ENCODE assay signal across 2 cellular contexts in genomic region chr2:132374551-132374950, GRCh38.
A peak's percentile ranks its signal among the peaks of the same experiment; 100 is the strongest.
TF ChIP-seq lines count a peak whose summit lies in the region.

No MANE protein-coding gene starts in this region.

TF ChIP-seq in endothelial cell of umbilical vein, 7 proteins besides CTCF, POLR2A, EP300 and RAD21:
- TF ChIP-seq FOS (IDR thresholded peaks at IDR 0.05; ENCODE audit: borderline replicate concordance, insufficient read depth, low read length) (peak; percentile 9), GATA2 (IDR thresholded peaks at IDR 0.05; ENCODE audit: insufficient read depth, insufficient read length, low read depth, low read length) (no peak)

TF ChIP-seq in HepG2, 621 proteins besides CTCF, POLR2A, EP300 and RAD21:
- TF ChIP-seq TAF1 (CRISPR knock-in tag; IDR thresholded peaks at IDR 0.05) (no peak), RARG (CRISPR knock-in tag; IDR thresholded peaks at IDR 0.05; ENCODE audit: low read depth) (no peak), ZNF543 (CRISPR knock-in tag; IDR thresholded peaks at IDR 0.05) (no peak), ZFP37 (CRISPR knock-in tag; IDR thresholded peaks at IDR 0.05; ENCODE audit: borderline replicate concordance) (no peak), JUND (CRISPR knock-in tag; IDR thresholded peaks at IDR 0.05) (no peak), TBX3 (IDR thresholded peaks at IDR 0.05; ENCODE audit: borderline replicate concordance) (no peak), ZFP1 (CRISPR knock-in tag; IDR thresholded peaks at IDR 0.05) (no peak), ZNF446 (CRISPR knock-in tag; IDR thresholded peaks at IDR 0.05) (no peak), U2AF2 (IDR thresholded peaks at IDR 0.05; ENCODE audit: low read depth, low read length) (no peak), LRRFIP1 (CRISPR knock-in tag; conservative IDR thresholded peaks at IDR 0.05) (no peak), ZSCAN25 (CRISPR knock-in tag; IDR thresholded peaks at IDR 0.05) (no peak), ADNP (CRISPR knock-in tag; IDR thresholded peaks at IDR 0.05) (no peak), ZFP36L2 (CRISPR knock-in tag; IDR thresholded peaks at IDR 0.05) (no peak), ZNF782 (CRISPR knock-in tag; IDR thresholded peaks at IDR 0.05; ENCODE audit: borderline replicate concordance) (no peak)
- TF ChIP-seq, protein P1, sequence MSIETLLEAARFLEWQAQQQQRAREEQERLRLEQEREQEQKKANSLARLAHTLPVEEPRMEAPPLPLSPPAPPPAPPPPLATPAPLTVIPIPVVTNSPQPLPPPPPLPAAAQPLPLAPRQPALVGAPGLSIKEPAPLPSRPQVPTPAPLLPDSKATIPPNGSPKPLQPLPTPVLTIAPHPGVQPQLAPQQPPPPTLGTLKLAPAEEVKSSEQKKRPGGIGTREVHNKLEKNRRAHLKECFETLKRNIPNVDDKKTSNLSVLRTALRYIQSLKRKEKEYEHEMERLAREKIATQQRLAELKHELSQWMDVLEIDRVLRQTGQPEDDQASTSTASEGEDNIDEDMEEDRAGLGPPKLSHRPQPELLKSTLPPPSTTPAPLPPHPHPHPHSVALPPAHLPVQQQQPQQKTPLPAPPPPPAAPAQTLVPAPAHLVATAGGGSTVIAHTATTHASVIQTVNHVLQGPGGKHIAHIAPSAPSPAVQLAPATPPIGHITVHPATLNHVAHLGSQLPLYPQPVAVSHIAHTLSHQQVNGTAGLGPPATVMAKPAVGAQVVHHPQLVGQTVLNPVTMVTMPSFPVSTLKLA (IDR thresholded peaks at IDR 0.05) = no peak
- TF ChIP-seq, protein P2, sequence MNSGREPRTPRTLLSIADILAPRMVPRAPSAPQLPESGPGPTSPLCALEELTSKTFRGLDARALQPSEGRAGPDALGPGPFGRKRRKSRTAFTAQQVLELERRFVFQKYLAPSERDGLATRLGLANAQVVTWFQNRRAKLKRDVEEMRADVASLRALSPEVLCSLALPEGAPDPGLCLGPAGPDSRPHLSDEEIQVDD (CRISPR knock-in tag; IDR thresholded peaks at IDR 0.05; ENCODE audit: borderline replicate concordance) = no peak
- TF ChIP-seq, protein P3, sequence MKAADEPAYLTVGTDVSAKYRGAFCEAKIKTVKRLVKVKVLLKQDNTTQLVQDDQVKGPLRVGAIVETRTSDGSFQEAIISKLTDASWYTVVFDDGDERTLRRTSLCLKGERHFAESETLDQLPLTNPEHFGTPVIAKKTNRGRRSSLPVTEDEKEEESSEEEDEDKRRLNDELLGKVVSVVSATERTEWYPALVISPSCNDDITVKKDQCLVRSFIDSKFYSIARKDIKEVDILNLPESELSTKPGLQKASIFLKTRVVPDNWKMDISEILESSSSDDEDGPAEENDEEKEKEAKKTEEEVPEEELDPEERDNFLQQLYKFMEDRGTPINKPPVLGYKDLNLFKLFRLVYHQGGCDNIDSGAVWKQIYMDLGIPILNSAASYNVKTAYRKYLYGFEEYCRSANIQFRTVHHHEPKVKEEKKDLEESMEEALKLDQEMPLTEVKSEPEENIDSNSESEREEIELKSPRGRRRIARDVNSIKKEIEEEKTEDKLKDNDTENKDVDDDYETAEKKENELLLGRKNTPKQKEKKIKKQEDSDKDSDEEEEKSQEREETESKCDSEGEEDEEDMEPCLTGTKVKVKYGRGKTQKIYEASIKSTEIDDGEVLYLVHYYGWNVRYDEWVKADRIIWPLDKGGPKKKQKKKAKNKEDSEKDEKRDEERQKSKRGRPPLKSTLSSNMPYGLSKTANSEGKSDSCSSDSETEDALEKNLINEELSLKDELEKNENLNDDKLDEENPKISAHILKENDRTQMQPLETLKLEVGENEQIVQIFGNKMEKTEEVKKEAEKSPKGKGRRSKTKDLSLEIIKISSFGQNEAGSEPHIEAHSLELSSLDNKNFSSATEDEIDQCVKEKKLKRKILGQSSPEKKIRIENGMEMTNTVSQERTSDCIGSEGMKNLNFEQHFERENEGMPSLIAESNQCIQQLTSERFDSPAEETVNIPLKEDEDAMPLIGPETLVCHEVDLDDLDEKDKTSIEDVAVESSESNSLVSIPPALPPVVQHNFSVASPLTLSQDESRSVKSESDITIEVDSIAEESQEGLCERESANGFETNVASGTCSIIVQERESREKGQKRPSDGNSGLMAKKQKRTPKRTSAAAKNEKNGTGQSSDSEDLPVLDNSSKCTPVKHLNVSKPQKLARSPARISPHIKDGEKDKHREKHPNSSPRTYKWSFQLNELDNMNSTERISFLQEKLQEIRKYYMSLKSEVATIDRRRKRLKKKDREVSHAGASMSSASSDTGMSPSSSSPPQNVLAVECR (CRISPR knock-in tag; IDR thresholded peaks at IDR 0.05; ENCODE audit: borderline replicate concordance) = no peak
- TF ChIP-seq, protein P4, sequence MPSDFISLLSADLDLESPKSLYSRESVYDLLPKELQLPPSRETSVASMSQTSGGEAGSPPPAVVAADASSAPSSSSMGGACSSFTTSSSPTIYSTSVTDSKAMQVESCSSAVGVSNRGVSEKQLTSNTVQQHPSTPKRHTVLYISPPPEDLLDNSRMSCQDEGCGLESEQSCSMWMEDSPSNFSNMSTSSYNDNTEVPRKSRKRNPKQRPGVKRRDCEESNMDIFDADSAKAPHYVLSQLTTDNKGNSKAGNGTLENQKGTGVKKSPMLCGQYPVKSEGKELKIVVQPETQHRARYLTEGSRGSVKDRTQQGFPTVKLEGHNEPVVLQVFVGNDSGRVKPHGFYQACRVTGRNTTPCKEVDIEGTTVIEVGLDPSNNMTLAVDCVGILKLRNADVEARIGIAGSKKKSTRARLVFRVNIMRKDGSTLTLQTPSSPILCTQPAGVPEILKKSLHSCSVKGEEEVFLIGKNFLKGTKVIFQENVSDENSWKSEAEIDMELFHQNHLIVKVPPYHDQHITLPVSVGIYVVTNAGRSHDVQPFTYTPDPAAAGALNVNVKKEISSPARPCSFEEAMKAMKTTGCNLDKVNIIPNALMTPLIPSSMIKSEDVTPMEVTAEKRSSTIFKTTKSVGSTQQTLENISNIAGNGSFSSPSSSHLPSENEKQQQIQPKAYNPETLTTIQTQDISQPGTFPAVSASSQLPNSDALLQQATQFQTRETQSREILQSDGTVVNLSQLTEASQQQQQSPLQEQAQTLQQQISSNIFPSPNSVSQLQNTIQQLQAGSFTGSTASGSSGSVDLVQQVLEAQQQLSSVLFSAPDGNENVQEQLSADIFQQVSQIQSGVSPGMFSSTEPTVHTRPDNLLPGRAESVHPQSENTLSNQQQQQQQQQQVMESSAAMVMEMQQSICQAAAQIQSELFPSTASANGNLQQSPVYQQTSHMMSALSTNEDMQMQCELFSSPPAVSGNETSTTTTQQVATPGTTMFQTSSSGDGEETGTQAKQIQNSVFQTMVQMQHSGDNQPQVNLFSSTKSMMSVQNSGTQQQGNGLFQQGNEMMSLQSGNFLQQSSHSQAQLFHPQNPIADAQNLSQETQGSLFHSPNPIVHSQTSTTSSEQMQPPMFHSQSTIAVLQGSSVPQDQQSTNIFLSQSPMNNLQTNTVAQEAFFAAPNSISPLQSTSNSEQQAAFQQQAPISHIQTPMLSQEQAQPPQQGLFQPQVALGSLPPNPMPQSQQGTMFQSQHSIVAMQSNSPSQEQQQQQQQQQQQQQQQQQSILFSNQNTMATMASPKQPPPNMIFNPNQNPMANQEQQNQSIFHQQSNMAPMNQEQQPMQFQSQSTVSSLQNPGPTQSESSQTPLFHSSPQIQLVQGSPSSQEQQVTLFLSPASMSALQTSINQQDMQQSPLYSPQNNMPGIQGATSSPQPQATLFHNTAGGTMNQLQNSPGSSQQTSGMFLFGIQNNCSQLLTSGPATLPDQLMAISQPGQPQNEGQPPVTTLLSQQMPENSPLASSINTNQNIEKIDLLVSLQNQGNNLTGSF (CRISPR knock-in tag; IDR thresholded peaks at IDR 0.05) = no peak
